ENCODE assay signal across 9 cellular contexts in genomic region chr18:25352629-25353005, GRCh38. TPM values are rescaled to one million over a fixed set of nuclear protein-coding genes. Genes with fewer than 3 reads are reported as not detected.
DNase-seq lines count a peak whose midpoint lies in the region; ATAC-seq, FAIRE-seq and TF ChIP-seq lines count a peak whose summit lies in the region.
"Had no signal": no experiment of that assay in that cellular context is flagged by ENCODE, and none has a peak within 500 bp of the region (broad histone marks: within the 10 kb centered on the region; RNA-seq: fewer than 3 reads in every experiment).

No MANE protein-coding gene starts in this region.

- POLR2A ChIA-PET in A549 (lab: Yijun Ruan, JAX): no interaction called here
- POLR2A ChIA-PET in HEK293 (lab: Yijun Ruan, JAX): interaction anchor here (0.7 kb wide), 1 partner anchor 283 kb away, joined by 4 read pairs; no protein-coding TSS in a partner anchor

- no peak for TF ChIP-seq EP300 in A549 (IDR thresholded peaks at IDR 0.05)

- TF ChIP-seq CTCF in A549 (IDR thresholded peaks at IDR 0.05): no peak
- 0 out of 2 replicates have a peak, but pooled peaks have one; percentile 7 for TF ChIP-seq CTCF in HEK293 (tag by site-specific recombination; IDR thresholded peaks at IDR 0.05)
- TF ChIP-seq CTCF in dorsolateral prefrontal cortex (IDR thresholded peaks at IDR 0.05 in 54 of 56, conservative IDR thresholded peaks at IDR 0.05 in 2 of 56; ENCODE audit: low read depth in 1 of 56, partially characterized antibody in 56 of 56): peak in 11 of 56 donors; percentile 0 to 24 (median 11)
- TF ChIP-seq CTCF in natural killer cell (IDR thresholded peaks at IDR 0.05): no peak

- intact Hi-C loops in dorsolateral prefrontal cortex (cut with DNase I) (loop anchor here (5.0 kb wide), 2 partner anchors 120 to 150 kb away; no protein-coding TSS in a partner anchor), natural killer cell (cut with micrococcal nuclease) (no loop called here)

- CTCF ChIA-PET in A549 (lab: Yijun Ruan, JAX) (interaction anchor here (0.6 kb wide), 2 partner anchors 686 to 864 kb away, joined by 3 read pairs; no protein-coding TSS in a partner anchor), HEK293 (lab: Yijun Ruan, JAX) (interaction anchor here (0.7 kb wide), 1 partner anchor 908 kb away, joined by 3 read pairs; no protein-coding TSS in a partner anchor)

- ATAC-seq in A549 (no peak), natural killer cell (no peak), GM21737 (IDR thresholded peaks at IDR 0.05; ENCODE audit: unreplicated experiment) (no peak)

- H3K4me3 ChIP-seq in A549: peak overlapping the region; percentile 37; the same call in 2 of the 3 replicates
- H3K4me3 ChIP-seq in HEK293 (ENCODE audit: low read depth, low read length): peak overlapping the region; percentile 27
- peak overlapping the region; percentile 9 to 89 (median 54) for H3K4me3 ChIP-seq in dorsolateral prefrontal cortex

- H3K9me3 ChIP-seq in A549: no peaks in the 10 kb centered on the region
- H3K9me3 ChIP-seq in HEK293 (ENCODE audit: control insufficient read depth, insufficient read depth, low read depth, low read length): no peaks in the 10 kb centered on the region

- WGBS in A549 (ENCODE audit: missing lambda C conversion rate): 2% methylated on average over 6 of the region's 6 CpGs

- H3K4me1 Mint-ChIP-seq in natural killer cell: peaks cover 14% of the 10 kb centered on the region in 2 donors

- H3K27ac Mint-ChIP-seq in natural killer cell: no peak overlapping the region

- H3K4me1 ChIP-seq in A549 (peaks cover 16% of the 10 kb centered on the region; the same call in 2 of the 3 replicates), HEK293 (ENCODE audit: control insufficient read depth, insufficient read depth, low read length) (peaks cover 3% of the 10 kb centered on the region; the same call in 1 of the 2 replicates)

- FAIRE-seq in A549 (lab: Jason Lieb, UNC): no peak
- FAIRE-seq: H54 had no signal

- peak overlapping the region; percentile 97 for H3K4me2 ChIP-seq in A549

- H3K9me3 Mint-ChIP-seq in natural killer cell: no peaks in the 10 kb centered on the region

- peaks cover 0 to 6% (median 0%) of the 10 kb centered on the region in 45 donors for H3K27me3 ChIP-seq in dorsolateral prefrontal cortex

- H3K27me3 Mint-ChIP-seq in natural killer cell (ENCODE audit: low read depth in 2 of 2): peaks cover 24 to 25% of the 10 kb centered on the region in 2 donors

- H3K36me3 ChIP-seq in HEK293 (ENCODE audit: control insufficient read depth in 2 of 2, insufficient read depth in 1 of 2, low read length in 2 of 2): no peaks in the 10 kb centered on the region

- H3K27ac ChIP-seq in A549 (no peak overlapping the region), HEK293 (ENCODE audit: extremely low read depth, low read depth, low read length) (no peak overlapping the region), dorsolateral prefrontal cortex (peak overlapping the region in 45 of 59 donors; percentile 27 to 83 (median 66))

- TF ChIP-seq RAD21 in A549 (conservative IDR thresholded peaks at IDR 0.05 in 1 of 2, IDR thresholded peaks at IDR 0.05 in 1 of 2): no peak

- peak overlapping the region; percentile 76 for H3K4me3 Mint-ChIP-seq in natural killer cell

- no peak for TF ChIP-seq POLR2A in A549 (IDR thresholded peaks at IDR 0.05; ENCODE audit: low read length)

- H3K36me3 Mint-ChIP-seq in natural killer cell: no peaks in the 10 kb centered on the region

- DNase-seq in A549 (ENCODE audit: low read depth in 1 of 2, low spot score in 1 of 2) (no peak), dorsolateral prefrontal cortex (no peak), natural killer cell (no peak), NCI-H1092 (lab: John Stamatoyannopoulos, UW) (no peak), HCEC 1CT (no peak), NCI-H2029 treated with DMSO at 0.1 percent for 48 hours (lab: John Stamatoyannopoulos, UW) (no peak)

TF ChIP-seq in A549, 52 proteins besides CTCF, POLR2A, EP300 and RAD21:
- no peak for TF ChIP-seq JUN (IDR thresholded peaks at IDR 0.05)
- no peak for TF ChIP-seq HEYL (CRISPR knock-in tag; IDR thresholded peaks at IDR 0.05)
- no peak for TF ChIP-seq TFCP2L1 (CRISPR knock-in tag; IDR thresholded peaks at IDR 0.05)
- TF ChIP-seq CBX8 (IDR thresholded peaks at IDR 0.05): peak; percentile 58; the same call in 1 of the 2 replicates
- TF ChIP-seq EHF (CRISPR knock-in tag; IDR thresholded peaks at IDR 0.05): no peak
- no peak for TF ChIP-seq MAFK (IDR thresholded peaks at IDR 0.05; ENCODE audit: partially characterized antibody)
- no peak for TF ChIP-seq TP53 (CRISPR knock-in tag; IDR thresholded peaks at IDR 0.05)
- TF ChIP-seq, protein P1, sequence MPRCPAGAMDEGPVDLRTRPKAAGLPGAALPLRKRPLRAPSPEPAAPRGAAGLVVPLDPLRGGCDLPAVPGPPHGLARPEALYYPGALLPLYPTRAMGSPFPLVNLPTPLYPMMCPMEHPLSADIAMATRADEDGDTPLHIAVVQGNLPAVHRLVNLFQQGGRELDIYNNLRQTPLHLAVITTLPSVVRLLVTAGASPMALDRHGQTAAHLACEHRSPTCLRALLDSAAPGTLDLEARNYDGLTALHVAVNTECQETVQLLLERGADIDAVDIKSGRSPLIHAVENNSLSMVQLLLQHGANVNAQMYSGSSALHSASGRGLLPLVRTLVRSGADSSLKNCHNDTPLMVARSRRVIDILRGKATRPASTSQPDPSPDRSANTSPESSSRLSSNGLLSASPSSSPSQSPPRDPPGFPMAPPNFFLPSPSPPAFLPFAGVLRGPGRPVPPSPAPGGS (IDR thresholded peaks at IDR 0.05): no peak

TF ChIP-seq in HEK293, 187 proteins besides CTCF, POLR2A, EP300 and RAD21 (continues in another document):
- no peak for TF ChIP-seq ZNF830 (tag by site-specific recombination; IDR thresholded peaks at IDR 0.05; ENCODE audit: low read depth)
- TF ChIP-seq ZNF335 (tag by site-specific recombination; conservative IDR thresholded peaks at IDR 0.05): peak; percentile 30
- TF ChIP-seq, protein P2, sequence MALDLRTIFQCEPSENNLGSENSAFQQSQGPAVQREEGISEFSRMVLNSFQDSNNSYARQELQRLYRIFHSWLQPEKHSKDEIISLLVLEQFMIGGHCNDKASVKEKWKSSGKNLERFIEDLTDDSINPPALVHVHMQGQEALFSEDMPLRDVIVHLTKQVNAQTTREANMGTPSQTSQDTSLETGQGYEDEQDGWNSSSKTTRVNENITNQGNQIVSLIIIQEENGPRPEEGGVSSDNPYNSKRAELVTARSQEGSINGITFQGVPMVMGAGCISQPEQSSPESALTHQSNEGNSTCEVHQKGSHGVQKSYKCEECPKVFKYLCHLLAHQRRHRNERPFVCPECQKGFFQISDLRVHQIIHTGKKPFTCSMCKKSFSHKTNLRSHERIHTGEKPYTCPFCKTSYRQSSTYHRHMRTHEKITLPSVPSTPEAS (tag by site-specific recombination; IDR thresholded peaks at IDR 0.05): no peak
- TF ChIP-seq ZNF654 (tag by site-specific recombination; IDR thresholded peaks at IDR 0.05; ENCODE audit: low read depth): no peak
- no peak for TF ChIP-seq ZNF341 (tag by site-specific recombination; IDR thresholded peaks at IDR 0.05; ENCODE audit: low read depth)
- TF ChIP-seq, protein P3, sequence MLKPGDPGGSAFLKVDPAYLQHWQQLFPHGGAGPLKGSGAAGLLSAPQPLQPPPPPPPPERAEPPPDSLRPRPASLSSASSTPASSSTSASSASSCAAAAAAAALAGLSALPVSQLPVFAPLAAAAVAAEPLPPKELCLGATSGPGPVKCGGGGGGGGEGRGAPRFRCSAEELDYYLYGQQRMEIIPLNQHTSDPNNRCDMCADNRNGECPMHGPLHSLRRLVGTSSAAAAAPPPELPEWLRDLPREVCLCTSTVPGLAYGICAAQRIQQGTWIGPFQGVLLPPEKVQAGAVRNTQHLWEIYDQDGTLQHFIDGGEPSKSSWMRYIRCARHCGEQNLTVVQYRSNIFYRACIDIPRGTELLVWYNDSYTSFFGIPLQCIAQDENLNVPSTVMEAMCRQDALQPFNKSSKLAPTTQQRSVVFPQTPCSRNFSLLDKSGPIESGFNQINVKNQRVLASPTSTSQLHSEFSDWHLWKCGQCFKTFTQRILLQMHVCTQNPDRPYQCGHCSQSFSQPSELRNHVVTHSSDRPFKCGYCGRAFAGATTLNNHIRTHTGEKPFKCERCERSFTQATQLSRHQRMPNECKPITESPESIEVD (tag by site-specific recombination; IDR thresholded peaks at IDR 0.05): peak; percentile 57
- no peak for TF ChIP-seq ZNF391 (tag by site-specific recombination; IDR thresholded peaks at IDR 0.05; ENCODE audit: borderline replicate concordance, low read depth)
- no peak for TF ChIP-seq ZNF133 (tag by site-specific recombination; IDR thresholded peaks at IDR 0.05)
- peak; percentile 75 for TF ChIP-seq ZNF362 (tag by site-specific recombination; IDR thresholded peaks at IDR 0.05)
- TF ChIP-seq, protein P4, sequence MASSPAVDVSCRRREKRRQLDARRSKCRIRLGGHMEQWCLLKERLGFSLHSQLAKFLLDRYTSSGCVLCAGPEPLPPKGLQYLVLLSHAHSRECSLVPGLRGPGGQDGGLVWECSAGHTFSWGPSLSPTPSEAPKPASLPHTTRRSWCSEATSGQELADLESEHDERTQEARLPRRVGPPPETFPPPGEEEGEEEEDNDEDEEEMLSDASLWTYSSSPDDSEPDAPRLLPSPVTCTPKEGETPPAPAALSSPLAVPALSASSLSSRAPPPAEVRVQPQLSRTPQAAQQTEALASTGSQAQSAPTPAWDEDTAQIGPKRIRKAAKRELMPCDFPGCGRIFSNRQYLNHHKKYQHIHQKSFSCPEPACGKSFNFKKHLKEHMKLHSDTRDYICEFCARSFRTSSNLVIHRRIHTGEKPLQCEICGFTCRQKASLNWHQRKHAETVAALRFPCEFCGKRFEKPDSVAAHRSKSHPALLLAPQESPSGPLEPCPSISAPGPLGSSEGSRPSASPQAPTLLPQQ (tag by site-specific recombination; IDR thresholded peaks at IDR 0.05): no peak

RNA-seq across cellular contexts. Expression of gene ZNF521, which starts 0.7 kb away (rescaled TPM):
- polyA plus RNA-seq in A549 (2011; rRNA removed) (not detected in 2 replicates), A549 (2017; fragmentation: RNase III; extraction: RNeasy Plus Mini Kit Qiagen cat#74134 plus additional on column Dnase treatment) (not detected in 3 replicates)
- polyA plus RNA-seq in A549 (2012; cell fraction: cytosol; rRNA removed): not detected in 2 replicates
- 0.05 TPM in 1 of 2 replicates, not detected in the other for polyA plus RNA-seq in A549 (2012; cell fraction: nucleus; rRNA removed)
- not detected in 2 replicates for polyA minus RNA-seq in A549 (2011; rRNA and poly(A)+ RNA removed)
- total RNA-seq in dorsolateral prefrontal cortex (10 to 100 TPM; 12.9 to 41.3 (median 22.3) TPM), natural killer cell (1 to 10 TPM in 1 of 3 donors, under 1 TPM in 2; 0.19 to 3.5 (median 0.54) TPM)

Comparison
In these comparisons a context has a peak if more than half of its experiments do, and no peak if none do; other contexts are left out.
1. H3K27ac ChIP-seq: peak in dorsolateral prefrontal cortex (45 of 59); none in A549 (0 of 2) and HEK293 (single experiment).
2. Of the 5 proteins assayed by ChIP-seq in both HEK293 and A549: peak only in HEK293: CTCF; only in A549: none; in both: none; in neither: 4.
3. Peak in every context shown above with its lines, with median percentiles within 50 percentile points of each other: H3K4me3 ChIP-seq.